Comparison of ENCODE assay signal across 8 cellular contexts in the genomic region with DNA sequence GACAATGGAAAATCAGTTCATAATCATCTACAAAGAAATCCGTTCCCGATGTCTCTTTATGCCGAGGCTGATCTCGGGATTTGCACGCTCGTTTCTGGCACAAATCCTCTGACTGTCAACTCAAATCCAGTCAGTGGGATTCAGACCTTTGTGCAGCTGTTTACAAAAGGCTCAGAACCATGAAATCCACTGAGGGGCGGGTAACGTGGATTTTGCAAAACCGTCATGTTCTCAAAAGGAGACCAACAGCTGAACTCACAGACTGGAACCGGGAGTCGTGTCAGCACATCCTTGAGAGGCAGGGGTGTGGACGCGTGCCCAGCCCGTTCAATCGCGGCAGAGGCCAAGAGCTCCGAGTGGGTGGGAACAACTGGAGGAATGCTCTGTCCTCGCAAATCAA. TPM values are rescaled to one million over a fixed set of nuclear protein-coding genes. Genes with fewer than 3 reads are reported as not detected.
DNase-seq lines count a peak whose midpoint lies in the region; ATAC-seq and TF ChIP-seq lines count a peak whose summit lies in the region.

No MANE protein-coding gene starts in this region.

- intact Hi-C loops in sciatic nerve (cut with DNase I): no loop called here

- in situ Hi-C loops in GM13977 (cut with MboI; ENCODE audit: low pct_unique_long_range_greater_than_20kb, low sequenced_read_pairs, unreplicated experiment): no loop called here

- ATAC-seq in sciatic nerve (peak; percentile 86), HG03095 (IDR thresholded peaks at IDR 0.05; ENCODE audit: unreplicated experiment) (no peak), GM18519 (IDR thresholded peaks at IDR 0.05; ENCODE audit: low FRiP score, unreplicated experiment) (no peak)

- no peak for TF ChIP-seq CTCF in cardiac fibroblast (IDR thresholded peaks at IDR 0.05; ENCODE audit: low read depth, low read length)
- no peak for TF ChIP-seq CTCF in GM13977 (IDR thresholded peaks at IDR 0.05; ENCODE audit: extremely low read depth, insufficient read depth, missing control alignments)

- DNase-seq in DMS79 treated with DMSO at 0.1 percent for 48 hours (lab: John Stamatoyannopoulos, UW) (peak; percentile 68), cardiac fibroblast (ENCODE audit: low read depth in 2 of 2) (peak; percentile 34 to 84), kidney glomerular epithelial cell (lab: John Stamatoyannopoulos, UW) (peak; percentile 34), sciatic nerve (ENCODE audit: low spot score) (no peak), GM13977 (ENCODE audit: low spot score) (no peak)
- no peak for DNase-seq in activated effector memory CD4-positive, alpha-beta T cell treated with Interleukin-2 at 50 U/mL for 16 hours

- no peak overlapping the region for H3K4me3 ChIP-seq in cardiac fibroblast (replicated peaks in 1 of 2; ENCODE audit: low read depth in 2 of 2, low read length in 2 of 2)

RNA-seq across cellular contexts. Expression of gene ACOX3, which starts 46.4 kb away (rescaled TPM):
- total RNA-seq in sciatic nerve: 27.8 TPM

RNA-seq across cellular contexts. Expression of gene TRMT44, which starts 46.5 kb away (rescaled TPM):
- total RNA-seq in sciatic nerve: 28.1 TPM

Comparison
In these comparisons a context has a peak if more than half of its experiments do, and no peak if none do; other contexts are left out.
1. DNase-seq: peak in DMS79 treated with DMSO at 0.1 percent for 48 hours (single experiment), cardiac fibroblast (2 of 2) and kidney glomerular epithelial cell (single experiment); none in sciatic nerve (single experiment), GM13977 (single experiment) and activated effector memory CD4-positive, alpha-beta T cell treated with Interleukin-2 at 50 U/mL for 16 hours (single experiment).